8 cellular contexts compared by ENCODE assay signal in genomic region chr12:49121047-49121696, GRCh38. TPM values are rescaled to one million over a fixed set of nuclear protein-coding genes. Genes with fewer than 3 reads are reported as not detected.
DNase-seq lines count a peak whose midpoint lies in the region; ATAC-seq and TF ChIP-seq lines count a peak whose summit lies in the region.

No MANE protein-coding gene starts in this region.

- ATAC-seq in activated naive CD4-positive, alpha-beta T cell treated with anti-CD3 and anti-CD28 coated beads, Interleukin-2, amount 50 U/mL, for 72 hours = peak; percentile 4 to 56
- ATAC-seq in Panc1 (peak; percentile 94), esophagus mucosa (peak; percentile 55), GM18868 (IDR thresholded peaks at IDR 0.05; ENCODE audit: unreplicated experiment) (no peak)
- ATAC-seq in stimulated activated naive CD8-positive, alpha-beta T cell treated with anti-CD3 and anti-CD28 coated beads, Interleukin-15, amount 100 ng/mL, for 72 hours = no peak

- no peaks in the 10 kb centered on the region for H3K4me1 ChIP-seq in Panc1 (ENCODE audit: control insufficient read depth, insufficient read depth, low read length)

- in situ Hi-C loops in Panc1 (cut with HindIII; ENCODE audit: low pct_unique_long_range_greater_than_20kb, low sequenced_read_pairs) = no loop called here

- H3K9me3 ChIP-seq in Panc1 (ENCODE audit: control insufficient read depth, insufficient read depth, low read depth, low read length) = no peaks in the 10 kb centered on the region

- BruUV-seq in Panc1 (replicated peaks; lab: Mats Ljungman, UMichigan) = no TSS peak

- no peaks in the 10 kb centered on the region for H3K27me3 ChIP-seq in Panc1 (ENCODE audit: control insufficient read depth, insufficient read depth, low read length)

- H3K4me3 ChIP-seq in Panc1 (ENCODE audit: low read depth in 2 of 2, low read length in 2 of 2) = no peak overlapping the region

- no peaks in the 10 kb centered on the region for H3K36me3 Mint-ChIP-seq in activated naive CD4-positive, alpha-beta T cell treated with anti-CD3 and anti-CD28 coated beads, Interleukin-2, amount 50 U/mL, for 72 hours
- H3K36me3 Mint-ChIP-seq in nephron progenitor cell (ENCODE audit: low read depth) = no peaks in the 10 kb centered on the region
- no peaks in the 10 kb centered on the region for H3K36me3 Mint-ChIP-seq in activated CD4-positive, alpha-beta T cell treated with anti-CD3 and anti-CD28 coated beads, Interleukin-2, amount 10 ng/mL, durations not matched to agents 24 days and 14 days (ENCODE audit: low read depth)

- no peak for DNase-seq in activated naive CD4-positive, alpha-beta T cell treated with anti-CD3 and anti-CD28 coated beads, Interleukin-2, amount 50 U/mL, for 72 hours (ENCODE audit: low spot score in 2 of 2)
- DNase-seq in activated naive CD4-positive, alpha-beta T cell (lab: John Stamatoyannopoulos, UW) = no peak
- peak; percentile 72 for DNase-seq in Panc1 (ENCODE audit: low read depth, low spot score)
- DNase-seq in nephron progenitor cell = peak; percentile 36
- DNase-seq in stimulated activated naive CD8-positive, alpha-beta T cell treated with anti-CD3 and anti-CD28 coated beads, Interleukin-15, amount 100 ng/mL, for 72 hours = no peak
- no peak for DNase-seq in activated CD4-positive, alpha-beta T cell treated with anti-CD3 and anti-CD28 coated beads, Interleukin-2, amount 10 ng/mL, durations not matched to agents 24 days and 14 days

- H3K36me3 ChIP-seq in Panc1 (ENCODE audit: control insufficient read depth, insufficient read depth, low read length) = no peaks in the 10 kb centered on the region

- peaks cover 12% of the 10 kb centered on the region for H3K27me3 Mint-ChIP-seq in nephron progenitor cell (ENCODE audit: low read depth, poor library complexity)
- H3K27me3 Mint-ChIP-seq in stimulated activated naive CD8-positive, alpha-beta T cell treated with anti-CD3 and anti-CD28 coated beads, Interleukin-15, amount 100 ng/mL, for 72 hours = no peaks in the 10 kb centered on the region
- no peaks in the 10 kb centered on the region for H3K27me3 Mint-ChIP-seq in activated CD4-positive, alpha-beta T cell treated with anti-CD3 and anti-CD28 coated beads, Interleukin-2, amount 10 ng/mL, durations not matched to agents 24 days and 14 days

- intact Hi-C loops in Panc1 (cut with micrococcal nuclease; ENCODE audit: unreplicated experiment) = loop anchor here (5.0 kb wide), 1 partner anchor 59 kb away; the partner anchor contains the start of gene KMT2D
- intact Hi-C loops in activated CD4-positive, alpha-beta T cell treated with anti-CD3 and anti-CD28 coated beads, Interleukin-2, amount 10 ng/mL, durations not matched to agents 24 days and 14 days (cut with micrococcal nuclease) = no loop called here

- H3K4me1 Mint-ChIP-seq in nephron progenitor cell = no peaks in the 10 kb centered on the region
- H3K4me1 Mint-ChIP-seq in stimulated activated naive CD8-positive, alpha-beta T cell treated with anti-CD3 and anti-CD28 coated beads, Interleukin-15, amount 100 ng/mL, for 72 hours = no peaks in the 10 kb centered on the region
- no peaks in the 10 kb centered on the region for H3K4me1 Mint-ChIP-seq in activated CD4-positive, alpha-beta T cell treated with anti-CD3 and anti-CD28 coated beads, Interleukin-2, amount 10 ng/mL, durations not matched to agents 24 days and 14 days

- H3K4me3 Mint-ChIP-seq in nephron progenitor cell = no peak overlapping the region
- no peak overlapping the region for H3K4me3 Mint-ChIP-seq in stimulated activated naive CD8-positive, alpha-beta T cell treated with anti-CD3 and anti-CD28 coated beads, Interleukin-15, amount 100 ng/mL, for 72 hours
- no peak overlapping the region for H3K4me3 Mint-ChIP-seq in activated CD4-positive, alpha-beta T cell treated with anti-CD3 and anti-CD28 coated beads, Interleukin-2, amount 10 ng/mL, durations not matched to agents 24 days and 14 days

- H3K27ac Mint-ChIP-seq in activated naive CD4-positive, alpha-beta T cell treated with anti-CD3 and anti-CD28 coated beads, Interleukin-2, amount 50 U/mL, for 72 hours = peak overlapping the region in 1 of 2 donors; percentile 50
- H3K27ac Mint-ChIP-seq in nephron progenitor cell = no peak overlapping the region
- no peak overlapping the region for H3K27ac Mint-ChIP-seq in stimulated activated naive CD8-positive, alpha-beta T cell treated with anti-CD3 and anti-CD28 coated beads, Interleukin-15, amount 100 ng/mL, for 72 hours
- H3K27ac Mint-ChIP-seq in activated CD4-positive, alpha-beta T cell treated with anti-CD3 and anti-CD28 coated beads, Interleukin-2, amount 10 ng/mL, durations not matched to agents 24 days and 14 days = no peak overlapping the region

- no peaks in the 10 kb centered on the region for H3K9me3 Mint-ChIP-seq in activated naive CD4-positive, alpha-beta T cell treated with anti-CD3 and anti-CD28 coated beads, Interleukin-2, amount 50 U/mL, for 72 hours
- no peaks in the 10 kb centered on the region for H3K9me3 Mint-ChIP-seq in nephron progenitor cell
- no peaks in the 10 kb centered on the region for H3K9me3 Mint-ChIP-seq in stimulated activated naive CD8-positive, alpha-beta T cell treated with anti-CD3 and anti-CD28 coated beads, Interleukin-15, amount 100 ng/mL, for 72 hours
- no peaks in the 10 kb centered on the region for H3K9me3 Mint-ChIP-seq in activated CD4-positive, alpha-beta T cell treated with anti-CD3 and anti-CD28 coated beads, Interleukin-2, amount 10 ng/mL, durations not matched to agents 24 days and 14 days

- no peak overlapping the region for H3K27ac ChIP-seq in Panc1 (ENCODE audit: low read length)

- TF ChIP-seq CTCF in Panc1 (IDR thresholded peaks at IDR 0.05) = peak; percentile 85
- peak; percentile 35 for TF ChIP-seq CTCF in nephron progenitor cell (IDR thresholded peaks at IDR 0.05)

- CTCF ChIA-PET in Panc1 (lab: Charles Lee) = interaction anchor here (0.6 to 2.7 kb wide), 8 partner anchors 9 to 150 kb away, joined by 3 to 47 read pairs (median 4); partner anchors contain the start of genes DHH, LMBR1L, RHEBL1 and WNT10B

- POLR2A ChIA-PET in Panc1 (lab: Charles Lee) = interaction anchor here (0.6 kb wide), 1 partner anchor 43 kb away, joined by 8 read pairs; no protein-coding TSS in a partner anchor

RNA-seq across cellular contexts. Expression of gene TUBA1B, which starts 10.0 kb away (rescaled TPM):
- 1,000 to 10,000 TPM; 2,180 to 2,388 TPM for total RNA-seq in activated naive CD4-positive, alpha-beta T cell treated with anti-CD3 and anti-CD28 coated beads, Interleukin-2, amount 50 U/mL, for 72 hours
- total RNA-seq in Panc1 (2021; ENCODE audit: unreplicated experiment) (1,275 TPM), esophagus mucosa (536 TPM)
- 1,220 TPM for polyA plus RNA-seq in Panc1 (2012; ENCODE audit: insufficient read length)
- total RNA-seq in activated CD4-positive, alpha-beta T cell treated with anti-CD3 and anti-CD28 coated beads, Interleukin-2, amount 10 ng/mL, durations not matched to agents 24 days and 14 days = 1,679 and 1,696 TPM in 2 replicates

RNA-seq across cellular contexts. Expression of gene LMBR1L, which starts 10.5 kb away (rescaled TPM):
- 100 to 1,000 TPM in 1 of 2 donors, 10 to 100 TPM in 1; 64.0 to 134 TPM for total RNA-seq in activated naive CD4-positive, alpha-beta T cell treated with anti-CD3 and anti-CD28 coated beads, Interleukin-2, amount 50 U/mL, for 72 hours
- total RNA-seq in Panc1 (2021; ENCODE audit: unreplicated experiment) (34.4 TPM), esophagus mucosa (24.4 TPM)
- polyA plus RNA-seq in Panc1 (2012; ENCODE audit: insufficient read length) = 32.6 TPM
- total RNA-seq in activated CD4-positive, alpha-beta T cell treated with anti-CD3 and anti-CD28 coated beads, Interleukin-2, amount 10 ng/mL, durations not matched to agents 24 days and 14 days = 39.9 and 43.7 TPM in 2 replicates

RNA-seq across cellular contexts. Expression of gene DHH, which starts 26.6 kb away (rescaled TPM):
- 1 to 10 TPM in 1 of 2 donors, under 1 TPM in 1; 0.19 to 1.0 TPM for total RNA-seq in activated naive CD4-positive, alpha-beta T cell treated with anti-CD3 and anti-CD28 coated beads, Interleukin-2, amount 50 U/mL, for 72 hours
- total RNA-seq in Panc1 (2021; ENCODE audit: unreplicated experiment) (1.9 TPM), esophagus mucosa (0.12 TPM)
- polyA plus RNA-seq in Panc1 (2012; ENCODE audit: insufficient read length) = 2.1 TPM
- total RNA-seq in activated CD4-positive, alpha-beta T cell treated with anti-CD3 and anti-CD28 coated beads, Interleukin-2, amount 10 ng/mL, durations not matched to agents 24 days and 14 days = 0.07 and 0.09 TPM in 2 replicates

RNA-seq across cellular contexts. Expression of gene RHEBL1, which starts 51.4 kb away (rescaled TPM):
- total RNA-seq in activated naive CD4-positive, alpha-beta T cell treated with anti-CD3 and anti-CD28 coated beads, Interleukin-2, amount 50 U/mL, for 72 hours = 10 to 100 TPM; 12.7 to 19.7 TPM
- 4.7 TPM for total RNA-seq in Panc1 (2021; ENCODE audit: unreplicated experiment)
- polyA plus RNA-seq in Panc1 (2012; ENCODE audit: insufficient read length) = 5.1 TPM
- 0.44 TPM for total RNA-seq in esophagus mucosa
- total RNA-seq in activated CD4-positive, alpha-beta T cell treated with anti-CD3 and anti-CD28 coated beads, Interleukin-2, amount 10 ng/mL, durations not matched to agents 24 days and 14 days = 10.9 and 11.8 TPM in 2 replicates

Comparison
In these comparisons a context has a peak if more than half of its experiments do, and no peak if none do; other contexts are left out.
1. ATAC-seq: peak in activated naive CD4-positive, alpha-beta T cell treated with anti-CD3 and anti-CD28 coated beads, Interleukin-2, amount 50 U/mL, for 72 hours (2 of 2), Panc1 (single experiment) and esophagus mucosa (single experiment); none in stimulated activated naive CD8-positive, alpha-beta T cell treated with anti-CD3 and anti-CD28 coated beads, Interleukin-15, amount 100 ng/mL, for 72 hours (single experiment) and GM18868 (single experiment).
2. DNase-seq: peak in Panc1 (single experiment) and nephron progenitor cell (single experiment); none in activated naive CD4-positive, alpha-beta T cell treated with anti-CD3 and anti-CD28 coated beads, Interleukin-2, amount 50 U/mL, for 72 hours (0 of 2), activated naive CD4-positive, alpha-beta T cell (0 of 4), stimulated activated naive CD8-positive, alpha-beta T cell treated with anti-CD3 and anti-CD28 coated beads, Interleukin-15, amount 100 ng/mL, for 72 hours (0 of 2) and activated CD4-positive, alpha-beta T cell treated with anti-CD3 and anti-CD28 coated beads, Interleukin-2, amount 10 ng/mL, durations not matched to agents 24 days and 14 days (single experiment).